1 cellular context compared by ENCODE assay signal in the genomic region with DNA sequence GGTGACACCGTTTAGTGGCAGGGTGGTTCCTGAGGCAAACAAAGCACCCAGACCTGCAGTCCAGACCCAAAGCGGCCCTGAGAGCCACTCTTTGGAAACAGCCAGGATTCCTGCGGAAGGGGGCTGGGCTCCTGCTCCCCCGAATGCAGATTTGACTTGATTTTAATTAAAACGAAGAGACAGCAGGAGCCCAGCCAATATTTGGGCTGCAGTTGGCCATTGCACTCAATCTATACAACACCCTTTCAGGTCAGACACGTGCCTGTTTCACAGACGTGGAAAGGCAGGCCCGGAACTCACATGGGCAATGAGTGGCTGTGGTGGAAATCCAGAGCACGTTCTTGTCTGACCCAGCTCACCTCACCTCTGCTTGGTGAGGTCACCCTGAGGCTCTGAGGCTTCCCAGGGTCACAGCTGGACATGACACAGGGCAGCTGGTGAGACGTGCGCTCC.
TF ChIP-seq lines count a peak whose summit lies in the region.

No MANE protein-coding gene starts in this region.

TF ChIP-seq in GM23338, 12 proteins besides CTCF, POLR2A, EP300 and RAD21 (continued from another document):
- TF ChIP-seq, protein P1, sequence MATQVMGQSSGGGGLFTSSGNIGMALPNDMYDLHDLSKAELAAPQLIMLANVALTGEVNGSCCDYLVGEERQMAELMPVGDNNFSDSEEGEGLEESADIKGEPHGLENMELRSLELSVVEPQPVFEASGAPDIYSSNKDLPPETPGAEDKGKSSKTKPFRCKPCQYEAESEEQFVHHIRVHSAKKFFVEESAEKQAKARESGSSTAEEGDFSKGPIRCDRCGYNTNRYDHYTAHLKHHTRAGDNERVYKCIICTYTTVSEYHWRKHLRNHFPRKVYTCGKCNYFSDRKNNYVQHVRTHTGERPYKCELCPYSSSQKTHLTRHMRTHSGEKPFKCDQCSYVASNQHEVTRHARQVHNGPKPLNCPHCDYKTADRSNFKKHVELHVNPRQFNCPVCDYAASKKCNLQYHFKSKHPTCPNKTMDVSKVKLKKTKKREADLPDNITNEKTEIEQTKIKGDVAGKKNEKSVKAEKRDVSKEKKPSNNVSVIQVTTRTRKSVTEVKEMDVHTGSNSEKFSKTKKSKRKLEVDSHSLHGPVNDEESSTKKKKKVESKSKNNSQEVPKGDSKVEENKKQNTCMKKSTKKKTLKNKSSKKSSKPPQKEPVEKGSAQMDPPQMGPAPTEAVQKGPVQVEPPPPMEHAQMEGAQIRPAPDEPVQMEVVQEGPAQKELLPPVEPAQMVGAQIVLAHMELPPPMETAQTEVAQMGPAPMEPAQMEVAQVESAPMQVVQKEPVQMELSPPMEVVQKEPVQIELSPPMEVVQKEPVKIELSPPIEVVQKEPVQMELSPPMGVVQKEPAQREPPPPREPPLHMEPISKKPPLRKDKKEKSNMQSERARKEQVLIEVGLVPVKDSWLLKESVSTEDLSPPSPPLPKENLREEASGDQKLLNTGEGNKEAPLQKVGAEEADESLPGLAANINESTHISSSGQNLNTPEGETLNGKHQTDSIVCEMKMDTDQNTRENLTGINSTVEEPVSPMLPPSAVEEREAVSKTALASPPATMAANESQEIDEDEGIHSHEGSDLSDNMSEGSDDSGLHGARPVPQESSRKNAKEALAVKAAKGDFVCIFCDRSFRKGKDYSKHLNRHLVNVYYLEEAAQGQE (IDR thresholded peaks at IDR 0.05; ENCODE audit: unreplicated experiment): no peak
- TF ChIP-seq, protein P2, sequence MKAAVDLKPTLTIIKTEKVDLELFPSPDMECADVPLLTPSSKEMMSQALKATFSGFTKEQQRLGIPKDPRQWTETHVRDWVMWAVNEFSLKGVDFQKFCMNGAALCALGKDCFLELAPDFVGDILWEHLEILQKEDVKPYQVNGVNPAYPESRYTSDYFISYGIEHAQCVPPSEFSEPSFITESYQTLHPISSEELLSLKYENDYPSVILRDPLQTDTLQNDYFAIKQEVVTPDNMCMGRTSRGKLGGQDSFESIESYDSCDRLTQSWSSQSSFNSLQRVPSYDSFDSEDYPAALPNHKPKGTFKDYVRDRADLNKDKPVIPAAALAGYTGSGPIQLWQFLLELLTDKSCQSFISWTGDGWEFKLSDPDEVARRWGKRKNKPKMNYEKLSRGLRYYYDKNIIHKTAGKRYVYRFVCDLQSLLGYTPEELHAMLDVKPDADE (IDR thresholded peaks at IDR 0.05): no peak
